In genomic region chr5:90020575-90021535, GRCh38 we compare ENCODE assay signal across 2 cellular contexts.
TF ChIP-seq lines count a peak whose summit lies in the region.

No MANE protein-coding gene starts in this region.

TF ChIP-seq in IMR-90, 13 proteins besides CTCF, POLR2A, EP300 and RAD21 (continued from another document):
- TF ChIP-seq BHLHE40 (IDR thresholded peaks at IDR 0.05; ENCODE audit: low read depth, low read length) = no peak
TF ChIP-seq in IMR-90: peak in this region for 0.

TF ChIP-seq in GM12878, 131 proteins besides CTCF, POLR2A, EP300 and RAD21 (continued from another document and continues in another):
- TF ChIP-seq JUNB (IDR thresholded peaks at IDR 0.05) (peak; percentile 85), SKIL (IDR thresholded peaks at IDR 0.05; ENCODE audit: low read depth, poor library complexity, severe bottlenecking) (peak; percentile 65), TAF1 (IDR thresholded peaks at IDR 0.05; ENCODE audit: borderline replicate concordance, low read depth, low read length) (no peak), BHLHE40 (IDR thresholded peaks at IDR 0.05; ENCODE audit: borderline replicate concordance in 1 of 2, low read depth in 2 of 2, low read length in 1 of 2) (peak in 1 of 2 experiments; percentile 44; a peak in 1 of 4 replicates), EED (IDR thresholded peaks at IDR 0.05; ENCODE audit: low read depth) (peak; percentile 46; the same call in 1 of the 2 replicates), PAX5 (IDR thresholded peaks at IDR 0.05; ENCODE audit: borderline replicate concordance, low read depth, low read length) (no peak), MEF2B (IDR thresholded peaks at IDR 0.05; ENCODE audit: partially characterized antibody, poor library complexity, severe bottlenecking) (peak; percentile 29), TBL1XR1 (IDR thresholded peaks at IDR 0.05; ENCODE audit: low read depth, low read length) (0 out of 2 replicates have a peak, but pooled peaks have one; percentile 43), CREM (IDR thresholded peaks at IDR 0.05; ENCODE audit: low read depth) (peak; percentile 63; the same call in 1 of the 2 replicates), BRCA1 (IDR thresholded peaks at IDR 0.05; ENCODE audit: low read depth, low read length) (no peak), BCL11A (IDR thresholded peaks at IDR 0.05; ENCODE audit: low read depth, low read length) (peak; percentile 56), IKZF1 (conservative IDR thresholded peaks at IDR 0.05) (peak; percentile 84), BACH1 (IDR thresholded peaks at IDR 0.05; ENCODE audit: borderline replicate concordance) (peak; percentile 93; the same call in 1 of the 2 replicates), NBN (IDR thresholded peaks at IDR 0.05) (peak; percentile 91), RELA (IDR thresholded peaks at IDR 0.05; ENCODE audit: borderline replicate concordance, partially characterized antibody) (no peak), ZNF217 (IDR thresholded peaks at IDR 0.05) (peak; percentile 84), JUND (IDR thresholded peaks at IDR 0.05; ENCODE audit: low read depth, low read length) (peak; percentile 29; the same call in 1 of the 2 replicates), REST (IDR thresholded peaks at IDR 0.05; ENCODE audit: low read depth, low read length) (no peak), GATAD2B (conservative IDR thresholded peaks at IDR 0.05; ENCODE audit: low read depth) (0 out of 2 replicates have a peak, but pooled peaks have one; percentile 18), TCF7 (IDR thresholded peaks at IDR 0.05; ENCODE audit: borderline replicate concordance) (0 out of 2 replicates have a peak, but pooled peaks have one; percentile 36), SMC3 (IDR thresholded peaks at IDR 0.05; ENCODE audit: borderline replicate concordance, low read length) (peak; percentile 7; the same call in 1 of the 2 replicates), NFIC (IDR thresholded peaks at IDR 0.05; ENCODE audit: low read depth, low read length) (peak; percentile 80; the same call in 1 of the 2 replicates), LARP7 (IDR thresholded peaks at IDR 0.05) (no peak), CEBPB (IDR thresholded peaks at IDR 0.05; ENCODE audit: borderline replicate concordance in 1 of 2, low read depth in 2 of 2, low read length in 2 of 2) (no peak), ETV6 (conservative IDR thresholded peaks at IDR 0.05 in 1 of 2, IDR thresholded peaks at IDR 0.05 in 1 of 2; ENCODE audit: borderline replicate concordance in 1 of 2, low read depth in 1 of 2) (peak in 1 of 2 experiments; percentile 83; a peak in 2 of 4 replicates), RBBP5 (conservative IDR thresholded peaks at IDR 0.05) (no peak), CBX5 (IDR thresholded peaks at IDR 0.05; ENCODE audit: low read depth) (peak; percentile 26; the same call in 1 of the 2 replicates), RUNX3 (IDR thresholded peaks at IDR 0.05; ENCODE audit: low read length) (peak; percentile 75), CBFB (IDR thresholded peaks at IDR 0.05; ENCODE audit: low read depth) (peak; percentile 29; the same call in 1 of the 2 replicates), SMARCA5 (IDR thresholded peaks at IDR 0.05) (peak; percentile 87), RFX5 (IDR thresholded peaks at IDR 0.05; ENCODE audit: low read depth, low read length) (no peak; the same call in 1 of the 2 replicates), MTA3 (IDR thresholded peaks at IDR 0.05; ENCODE audit: borderline replicate concordance, low read length) (peak; percentile 43; the same call in 1 of the 2 replicates), FOXM1 (IDR thresholded peaks at IDR 0.05; ENCODE audit: low read depth, low read length) (peak; percentile 68), IKZF2 (IDR thresholded peaks at IDR 0.05) (peak; percentile 94 to 95), DPF2 (IDR thresholded peaks at IDR 0.05) (peak; percentile 77), PML (IDR thresholded peaks at IDR 0.05; ENCODE audit: low read length) (0 out of 2 replicates have a peak, but pooled peaks have one; percentile 55), RELB (IDR thresholded peaks at IDR 0.05; ENCODE audit: low read depth) (peak; percentile 85), SMAD1 (IDR thresholded peaks at IDR 0.05; ENCODE audit: low read depth, partially characterized antibody) (peak; percentile 65), SPI1 (IDR thresholded peaks at IDR 0.05; ENCODE audit: borderline replicate concordance, insufficient read depth, low read depth, low read length) (peak; percentile 80)
- TF ChIP-seq, protein P1, sequence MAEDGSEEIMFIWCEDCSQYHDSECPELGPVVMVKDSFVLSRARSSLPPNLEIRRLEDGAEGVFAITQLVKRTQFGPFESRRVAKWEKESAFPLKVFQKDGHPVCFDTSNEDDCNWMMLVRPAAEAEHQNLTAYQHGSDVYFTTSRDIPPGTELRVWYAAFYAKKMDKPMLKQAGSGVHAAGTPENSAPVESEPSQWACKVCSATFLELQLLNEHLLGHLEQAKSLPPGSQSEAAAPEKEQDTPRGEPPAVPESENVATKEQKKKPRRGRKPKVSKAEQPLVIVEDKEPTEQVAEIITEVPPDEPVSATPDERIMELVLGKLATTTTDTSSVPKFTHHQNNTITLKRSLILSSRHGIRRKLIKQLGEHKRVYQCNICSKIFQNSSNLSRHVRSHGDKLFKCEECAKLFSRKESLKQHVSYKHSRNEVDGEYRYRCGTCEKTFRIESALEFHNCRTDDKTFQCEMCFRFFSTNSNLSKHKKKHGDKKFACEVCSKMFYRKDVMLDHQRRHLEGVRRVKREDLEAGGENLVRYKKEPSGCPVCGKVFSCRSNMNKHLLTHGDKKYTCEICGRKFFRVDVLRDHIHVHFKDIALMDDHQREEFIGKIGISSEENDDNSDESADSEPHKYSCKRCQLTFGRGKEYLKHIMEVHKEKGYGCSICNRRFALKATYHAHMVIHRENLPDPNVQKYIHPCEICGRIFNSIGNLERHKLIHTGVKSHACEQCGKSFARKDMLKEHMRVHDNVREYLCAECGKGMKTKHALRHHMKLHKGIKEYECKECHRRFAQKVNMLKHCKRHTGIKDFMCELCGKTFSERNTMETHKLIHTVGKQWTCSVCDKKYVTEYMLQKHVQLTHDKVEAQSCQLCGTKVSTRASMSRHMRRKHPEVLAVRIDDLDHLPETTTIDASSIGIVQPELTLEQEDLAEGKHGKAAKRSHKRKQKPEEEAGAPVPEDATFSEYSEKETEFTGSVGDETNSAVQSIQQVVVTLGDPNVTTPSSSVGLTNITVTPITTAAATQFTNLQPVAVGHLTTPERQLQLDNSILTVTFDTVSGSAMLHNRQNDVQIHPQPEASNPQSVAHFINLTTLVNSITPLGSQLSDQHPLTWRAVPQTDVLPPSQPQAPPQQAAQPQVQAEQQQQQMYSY (CRISPR knock-in tag; IDR thresholded peaks at IDR 0.05) = no peak
- TF ChIP-seq, protein P2, sequence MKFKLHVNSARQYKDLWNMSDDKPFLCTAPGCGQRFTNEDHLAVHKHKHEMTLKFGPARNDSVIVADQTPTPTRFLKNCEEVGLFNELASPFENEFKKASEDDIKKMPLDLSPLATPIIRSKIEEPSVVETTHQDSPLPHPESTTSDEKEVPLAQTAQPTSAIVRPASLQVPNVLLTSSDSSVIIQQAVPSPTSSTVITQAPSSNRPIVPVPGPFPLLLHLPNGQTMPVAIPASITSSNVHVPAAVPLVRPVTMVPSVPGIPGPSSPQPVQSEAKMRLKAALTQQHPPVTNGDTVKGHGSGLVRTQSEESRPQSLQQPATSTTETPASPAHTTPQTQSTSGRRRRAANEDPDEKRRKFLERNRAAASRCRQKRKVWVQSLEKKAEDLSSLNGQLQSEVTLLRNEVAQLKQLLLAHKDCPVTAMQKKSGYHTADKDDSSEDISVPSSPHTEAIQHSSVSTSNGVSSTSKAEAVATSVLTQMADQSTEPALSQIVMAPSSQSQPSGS (IDR thresholded peaks at IDR 0.05; ENCODE audit: low read length) = peak; percentile 67
- TF ChIP-seq, protein P3, sequence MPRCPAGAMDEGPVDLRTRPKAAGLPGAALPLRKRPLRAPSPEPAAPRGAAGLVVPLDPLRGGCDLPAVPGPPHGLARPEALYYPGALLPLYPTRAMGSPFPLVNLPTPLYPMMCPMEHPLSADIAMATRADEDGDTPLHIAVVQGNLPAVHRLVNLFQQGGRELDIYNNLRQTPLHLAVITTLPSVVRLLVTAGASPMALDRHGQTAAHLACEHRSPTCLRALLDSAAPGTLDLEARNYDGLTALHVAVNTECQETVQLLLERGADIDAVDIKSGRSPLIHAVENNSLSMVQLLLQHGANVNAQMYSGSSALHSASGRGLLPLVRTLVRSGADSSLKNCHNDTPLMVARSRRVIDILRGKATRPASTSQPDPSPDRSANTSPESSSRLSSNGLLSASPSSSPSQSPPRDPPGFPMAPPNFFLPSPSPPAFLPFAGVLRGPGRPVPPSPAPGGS (IDR thresholded peaks at IDR 0.05; ENCODE audit: borderline replicate concordance, insufficient read depth, low read depth, low read length, poor library complexity, severe bottlenecking) = no peak
- TF ChIP-seq, protein P4, sequence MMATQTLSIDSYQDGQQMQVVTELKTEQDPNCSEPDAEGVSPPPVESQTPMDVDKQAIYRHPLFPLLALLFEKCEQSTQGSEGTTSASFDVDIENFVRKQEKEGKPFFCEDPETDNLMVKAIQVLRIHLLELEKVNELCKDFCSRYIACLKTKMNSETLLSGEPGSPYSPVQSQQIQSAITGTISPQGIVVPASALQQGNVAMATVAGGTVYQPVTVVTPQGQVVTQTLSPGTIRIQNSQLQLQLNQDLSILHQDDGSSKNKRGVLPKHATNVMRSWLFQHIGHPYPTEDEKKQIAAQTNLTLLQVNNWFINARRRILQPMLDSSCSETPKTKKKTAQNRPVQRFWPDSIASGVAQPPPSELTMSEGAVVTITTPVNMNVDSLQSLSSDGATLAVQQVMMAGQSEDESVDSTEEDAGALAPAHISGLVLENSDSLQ (IDR thresholded peaks at IDR 0.05) = peak; percentile 51; the same call in 1 of the 2 replicates
